26 cellular contexts compared by ENCODE assay signal in the genomic region with DNA sequence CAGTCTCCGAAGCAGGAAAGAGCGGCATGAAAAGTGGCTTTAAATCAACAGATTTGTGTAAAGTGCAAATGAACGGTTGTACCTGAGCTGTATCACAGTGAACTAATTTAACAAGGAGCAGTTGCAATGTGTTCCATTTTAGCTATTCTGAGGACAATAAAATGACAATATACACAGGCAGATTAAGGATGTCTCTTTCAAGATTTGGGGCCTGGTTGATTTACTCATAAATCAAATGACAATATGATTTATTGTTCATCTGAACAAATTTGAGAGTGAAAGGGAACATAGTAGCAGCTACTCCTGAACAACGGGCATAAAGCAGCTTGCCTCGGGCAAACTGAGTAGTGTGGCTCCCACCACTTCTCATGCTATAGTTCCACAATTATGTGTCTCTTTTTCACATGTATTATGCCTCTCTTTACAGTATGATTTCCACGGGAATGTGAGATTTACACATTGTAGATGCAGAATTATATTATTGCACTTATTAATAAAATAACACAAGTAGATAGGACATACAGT.
DNase-seq lines count a peak whose midpoint lies in the region; ATAC-seq, FAIRE-seq and TF ChIP-seq lines count a peak whose summit lies in the region.
"Had no signal": no experiment of that assay in that cellular context is flagged by ENCODE, and none has a peak within 500 bp of the region (broad histone marks: within the 10 kb centered on the region; RNA-seq: fewer than 3 reads in every experiment).

No MANE protein-coding gene starts in this region.

- H3K4me1 ChIP-seq in HAP-1 (peaks cover 19% of the 10 kb centered on the region), astrocyte (ENCODE audit: insufficient read depth, low read length) (no peaks in the 10 kb centered on the region), mesenchymal stem cell (ENCODE audit: control insufficient read depth, insufficient read depth, low read depth, low read length) (peaks cover 2% of the 10 kb centered on the region), SK-N-SH (ENCODE audit: control insufficient read depth in 1 of 2, insufficient read depth in 2 of 2, low read depth in 1 of 2, low read length in 1 of 2) (peaks cover 0 to 13% of the 10 kb centered on the region in 2 experiments; a peak in 1 of 4 replicates)
- H3K4me1 ChIP-seq: BE2C; BLaER1 treated with 17β-estradiol and CSF1 and Interleukin-3, amounts not matched to agents 10 nM and 100 nM had no signal

- H3K18ac ChIP-seq in mesenchymal stem cell (ENCODE audit: low read depth in 1 of 2, low read length in 2 of 2), result no peak overlapping the region

- H2BK120ac ChIP-seq in mesenchymal stem cell (ENCODE audit: low read depth, low read length), result no peak overlapping the region

- H2BK5ac ChIP-seq in mesenchymal stem cell (ENCODE audit: low read depth, low read length, poor library complexity, severe bottlenecking), result no peak overlapping the region

- TF ChIP-seq RAD21 in SK-N-SH (IDR thresholded peaks at IDR 0.05; ENCODE audit: low read length), result no peak

- H3K27me3 ChIP-seq in HAP-1 (ENCODE audit: low read depth), result no peaks in the 10 kb centered on the region
- no peaks in the 10 kb centered on the region for H3K27me3 ChIP-seq in astrocyte (ENCODE audit: insufficient read depth, low read length)
- H3K27me3 ChIP-seq in mesenchymal stem cell (ENCODE audit: control insufficient read depth in 1 of 2, insufficient read depth in 1 of 2, low read length in 2 of 2), result no peaks in the 10 kb centered on the region
- no peaks in the 10 kb centered on the region for H3K27me3 ChIP-seq in SK-N-SH (ENCODE audit: insufficient read depth)
- H3K27me3 ChIP-seq: BE2C; BLaER1 treated with 17β-estradiol and CSF1 and Interleukin-3, amounts not matched to agents 10 nM and 100 nM had no signal

- H3K79me2 ChIP-seq in astrocyte (ENCODE audit: insufficient read depth, low read length), result no peaks in the 10 kb centered on the region
- no peaks in the 10 kb centered on the region for H3K79me2 ChIP-seq in SK-N-SH (ENCODE audit: insufficient read depth)

- no peak for TF ChIP-seq EP300 in SK-N-SH (IDR thresholded peaks at IDR 0.05; ENCODE audit: borderline replicate concordance in 1 of 2, low read depth in 1 of 2, low read length in 1 of 2)

- CTCF ChIA-PET in SK-N-SH (lab: Yijun Ruan, JAX), result no interaction called here

- no peak overlapping the region for H3K4ac ChIP-seq in mesenchymal stem cell (ENCODE audit: low read depth in 1 of 2, low read length in 2 of 2)

- POLR2A ChIA-PET in SK-N-SH (lab: Yijun Ruan, JAX), result no interaction called here

- no peak overlapping the region for H2BK15ac ChIP-seq in mesenchymal stem cell (ENCODE audit: low read depth, poor library complexity, severe bottlenecking)

- H3K27ac Mint-ChIP-seq in astrocyte (ENCODE audit: unreplicated experiment), result no peak overlapping the region
- H3K27ac Mint-ChIP-seq: CD14-positive monocyte; CD4-positive, alpha-beta T cell had no signal

- H3K9me3 Mint-ChIP-seq in astrocyte (ENCODE audit: unreplicated experiment), result no peaks in the 10 kb centered on the region
- H3K9me3 Mint-ChIP-seq: CD4-positive, alpha-beta T cell; CD8-positive, alpha-beta memory T cell had no signal

- H4K20me1 ChIP-seq in astrocyte (ENCODE audit: insufficient read depth, low read length), result no peaks in the 10 kb centered on the region
- no peaks in the 10 kb centered on the region for H4K20me1 ChIP-seq in SK-N-SH (ENCODE audit: insufficient read depth)
- H4K20me1 ChIP-seq: BLaER1 treated with 17β-estradiol and CSF1 and Interleukin-3, amounts not matched to agents 10 nM and 100 nM had no signal

- no peaks in the 10 kb centered on the region for H3K36me3 ChIP-seq in HAP-1 (replicated peaks)
- H3K36me3 ChIP-seq in astrocyte (ENCODE audit: insufficient read depth, low read length), result no peaks in the 10 kb centered on the region
- H3K36me3 ChIP-seq in mesenchymal stem cell (ENCODE audit: control insufficient read depth in 1 of 2, insufficient read depth in 2 of 2, low read depth in 1 of 2, low read length in 2 of 2), result no peaks in the 10 kb centered on the region
- no peaks in the 10 kb centered on the region for H3K36me3 ChIP-seq in SK-N-SH (replicated peaks in 1 of 2; ENCODE audit: control insufficient read depth in 1 of 2, insufficient read depth in 2 of 2, low read length in 1 of 2)
- H3K36me3 ChIP-seq: BE2C; BLaER1 treated with 17β-estradiol and CSF1 and Interleukin-3, amounts not matched to agents 10 nM and 100 nM had no signal

- DNase-seq in HAP-1 (ENCODE audit: low spot score in 2 of 2), result peak; percentile 86 to 97
- peak; percentile 14 for DNase-seq in NCI-H69 (lab: John Stamatoyannopoulos, UW)
- DNase-seq in astrocyte (ENCODE audit: low read depth), result no peak
- DNase-seq in mesenchymal stem cell, result no peak
- no peak for DNase-seq in dedifferentiated amniotic fluid mesenchymal stem cell (ENCODE audit: extremely low spot score)
- no peak for DNase-seq in activated CD8-positive, alpha-beta memory T cell treated with anti-CD3 and anti-CD28 coated beads, Interleukin-2, amount 50 U/mL, for 4 hours
- DNase-seq in SK-N-SH, result no peak
- DNase-seq: 8988T; ACHN; AML-193; BE2C; Calu3; CD4-positive, alpha-beta T cell; CD8-positive, alpha-beta memory T cell; COR-L47; DMS153; DND-41; GDM1; GOT3; HCEC 1CT had no signal

- no peak overlapping the region for H3K23ac ChIP-seq in mesenchymal stem cell (ENCODE audit: low read length in 2 of 2)

- no peak overlapping the region for H2BK12ac ChIP-seq in mesenchymal stem cell (ENCODE audit: low read length in 2 of 2)

- H3K4me1 Mint-ChIP-seq in astrocyte (ENCODE audit: low read depth, unreplicated experiment), result peaks cover 10% of the 10 kb centered on the region
- H3K4me1 Mint-ChIP-seq: CD14-positive monocyte; CD8-positive, alpha-beta memory T cell had no signal

- H3K4me3 ChIP-seq in HAP-1, result no peak overlapping the region
- no peak overlapping the region for H3K4me3 ChIP-seq in astrocyte (ENCODE audit: insufficient read depth, low read depth, low read length)
- no peak overlapping the region for H3K4me3 ChIP-seq in mesenchymal stem cell (ENCODE audit: insufficient read depth in 1 of 2, low read depth in 1 of 2, low read length in 2 of 2)
- no peak overlapping the region for H3K4me3 ChIP-seq in SK-N-SH (ENCODE audit: low read depth in 2 of 2, low read length in 1 of 2)
- H3K4me3 ChIP-seq: A549; BLaER1 treated with 17β-estradiol and CSF1 and Interleukin-3, amounts not matched to agents 10 nM and 100 nM; GM12878 had no signal

- TF ChIP-seq CTCF in astrocyte (IDR thresholded peaks at IDR 0.05; ENCODE audit: insufficient read depth, low read depth, low read length), result no peak
- no peak for TF ChIP-seq CTCF in SK-N-SH (IDR thresholded peaks at IDR 0.05)

- no peak for ATAC-seq in GM18907 (IDR thresholded peaks at IDR 0.05; ENCODE audit: unreplicated experiment)
- ATAC-seq: A549, GM12878 had no signal

- H3K9me3 ChIP-seq in HAP-1 (no peaks in the 10 kb centered on the region), astrocyte (ENCODE audit: insufficient read depth, low read depth, low read length) (no peaks in the 10 kb centered on the region), mesenchymal stem cell (ENCODE audit: control insufficient read depth, low read length) (no peaks in the 10 kb centered on the region), SK-N-SH (no peaks in the 10 kb centered on the region)
- H3K9me3 ChIP-seq: A549; BE2C; BLaER1 treated with 17β-estradiol and CSF1 and Interleukin-3, amounts not matched to agents 10 nM and 100 nM had no signal

- no peak overlapping the region for H4K91ac ChIP-seq in mesenchymal stem cell (ENCODE audit: low read length)

- no peak overlapping the region for H4K8ac ChIP-seq in mesenchymal stem cell (ENCODE audit: low read length)

- H3K27ac ChIP-seq in astrocyte (ENCODE audit: low read depth, low read length) (no peak overlapping the region), mesenchymal stem cell (ENCODE audit: low read length, poor library complexity, severe bottlenecking) (no peak overlapping the region), SK-N-SH (ENCODE audit: low read depth in 2 of 2, low read length in 1 of 2) (no peak overlapping the region)
- H3K27ac ChIP-seq: A549; BLaER1 treated with 17β-estradiol and CSF1 and Interleukin-3, amounts not matched to agents 10 nM and 100 nM had no signal

- H3K9ac ChIP-seq in astrocyte (ENCODE audit: low read length) (no peak overlapping the region), mesenchymal stem cell (ENCODE audit: low read length) (no peak overlapping the region), SK-N-SH (no peak overlapping the region)
- H3K9ac ChIP-seq: BLaER1 treated with 17β-estradiol and CSF1 and Interleukin-3, amounts not matched to agents 10 nM and 100 nM had no signal

- WGBS in mesenchymal stem cell, result 97% methylated on average over 5 of the region's 6 CpGs
- 74% methylated on average over 6 of the region's 6 CpGs for WGBS in SK-N-SH (ENCODE audit: low lambda C conversion rate)

- H3K4me2 ChIP-seq in astrocyte (ENCODE audit: low read length) (no peak overlapping the region), mesenchymal stem cell (ENCODE audit: low read length, poor library complexity, severe bottlenecking) (no peak overlapping the region), SK-N-SH (no peak overlapping the region)
- H3K4me2 ChIP-seq: A549; BLaER1 treated with 17β-estradiol and CSF1 and Interleukin-3, amounts not matched to agents 10 nM and 100 nM had no signal

- peak overlapping the region; percentile 6 for H2AFZ ChIP-seq in astrocyte (ENCODE audit: low read depth, low read length)
- no peak overlapping the region for H2AFZ ChIP-seq in mesenchymal stem cell (ENCODE audit: low read depth, low read length)
- no peak overlapping the region for H2AFZ ChIP-seq in SK-N-SH (ENCODE audit: low read depth)

- no peaks in the 10 kb centered on the region for H3F3A ChIP-seq in SK-N-SH (replicated peaks; ENCODE audit: insufficient read depth)

- in situ Hi-C loops in HAP-1 (cut with MboI; ENCODE audit: low sequenced_read_pairs), result no loop called here

- no peaks in the 10 kb centered on the region for H3K79me1 ChIP-seq in mesenchymal stem cell (replicated peaks; ENCODE audit: low read length, poor library complexity, severe bottlenecking)

- peak overlapping the region; percentile 49 for H2AK5ac ChIP-seq in mesenchymal stem cell (ENCODE audit: low read length, severe bottlenecking)

- H3K9me2 ChIP-seq in SK-N-SH, result no peaks in the 10 kb centered on the region

- H3K14ac ChIP-seq in mesenchymal stem cell (ENCODE audit: low read length in 2 of 2), result no peak overlapping the region

- no peak overlapping the region for H3K4me3 Mint-ChIP-seq in astrocyte (ENCODE audit: unreplicated experiment)
- H3K4me3 Mint-ChIP-seq: CD14-positive monocyte; CD4-positive, alpha-beta T cell; CD8-positive, alpha-beta memory T cell had no signal

- H3K36me3 Mint-ChIP-seq in astrocyte (ENCODE audit: low read depth, unreplicated experiment), result no peaks in the 10 kb centered on the region
- H3K36me3 Mint-ChIP-seq: CD14-positive monocyte; CD8-positive, alpha-beta memory T cell had no signal

- no peak for FAIRE-seq in astrocyte (lab: Jason Lieb, UNC)
- FAIRE-seq: A549, GM12878, H54 had no signal

- H3K27me3 Mint-ChIP-seq in astrocyte (ENCODE audit: low read depth, unreplicated experiment), result no peaks in the 10 kb centered on the region
- H3K27me3 Mint-ChIP-seq: CD4-positive, alpha-beta T cell; CD8-positive, alpha-beta memory T cell had no signal

Comparison
In these comparisons a context has a peak if more than half of its experiments do, and no peak if none do; other contexts are left out.
1. DNase-seq: peak in HAP-1 (2 of 2) and NCI-H69 (single experiment); none in astrocyte (single experiment), mesenchymal stem cell (single experiment), dedifferentiated amniotic fluid mesenchymal stem cell (single experiment), activated CD8-positive, alpha-beta memory T cell treated with anti-CD3 and anti-CD28 coated beads, Interleukin-2, amount 50 U/mL, for 4 hours (single experiment) and SK-N-SH (single experiment).